ENCODE assay signal across 15 cellular contexts in genomic region chr4:57098945-57099344, GRCh38. TPM values are rescaled to one million over a fixed set of nuclear protein-coding genes. Genes with fewer than 3 reads are reported as not detected.
A peak's percentile ranks its signal among the peaks of the same experiment; 100 is the strongest.
DNase-seq lines count a peak whose midpoint lies in the region; ATAC-seq, FAIRE-seq and TF ChIP-seq lines count a peak whose summit lies in the region.
"Had no signal": no experiment of that assay in that cellular context is flagged by ENCODE, and none has a peak within 500 bp of the region (broad histone marks: within the 10 kb centered on the region; RNA-seq: fewer than 3 reads in every experiment).

No MANE protein-coding gene starts in this region.

- intact Hi-C loops in activated naive CD4-positive, alpha-beta T cell treated with anti-CD3 and anti-CD28 coated beads for 36 hours (cut with micrococcal nuclease): no loop called here

- TF ChIP-seq RAD21 in A549 (conservative IDR thresholded peaks at IDR 0.05 in 1 of 2, IDR thresholded peaks at IDR 0.05 in 1 of 2): no peak

- H3K9ac ChIP-seq in neural progenitor cell: no peak overlapping the region
- H3K9ac ChIP-seq: BLaER1 treated with 17β-estradiol and CSF1 and Interleukin-3, amounts not matched to agents 10 nM and 100 nM had no signal

- no peak for TF ChIP-seq POLR2A in A549 (IDR thresholded peaks at IDR 0.05; ENCODE audit: low read length)

- no peak for FAIRE-seq in A549 (lab: Jason Lieb, UNC)

- H3K27me3 ChIP-seq in neural progenitor cell: no peaks in the 10 kb centered on the region
- H3K27me3 ChIP-seq: BLaER1 treated with 17β-estradiol and CSF1 and Interleukin-3, amounts not matched to agents 10 nM and 100 nM; suprapubic skin had no signal

- H3K4me1 ChIP-seq in A549 (peaks cover 99% of the 10 kb centered on the region), neural progenitor cell (peaks cover 16% of the 10 kb centered on the region)

- H3K9me3 ChIP-seq in A549 (no peaks in the 10 kb centered on the region), neural progenitor cell (ENCODE audit: low read depth) (no peaks in the 10 kb centered on the region)
- H3K9me3 ChIP-seq: BLaER1 treated with 17β-estradiol and CSF1 and Interleukin-3, amounts not matched to agents 10 nM and 100 nM; suprapubic skin had no signal

- H4K20me1 ChIP-seq in neural progenitor cell (ENCODE audit: low read depth): no peaks in the 10 kb centered on the region

- no peak for DNase-seq in A549 (ENCODE audit: low read depth in 1 of 2, low spot score in 1 of 2)
- DNase-seq in LHCN-M2 (ENCODE audit: low read depth): peak; percentile 78
- DNase-seq in dedifferentiated amniotic fluid mesenchymal stem cell (ENCODE audit: extremely low spot score): peak; percentile 74
- no peak for DNase-seq in neural progenitor cell (ENCODE audit: low spot score)
- no peak for DNase-seq in stimulated activated naive CD8-positive, alpha-beta T cell treated with anti-CD3 and anti-CD28 coated beads, Interleukin-15, Interleukin-2, amounts not matched to agents 100 U/mL and 50 U/mL, for 24 hours
- no peak for DNase-seq in activated naive CD4-positive, alpha-beta T cell treated with anti-CD3 and anti-CD28 coated beads for 36 hours
- DNase-seq: activated T-cell treated with anti-CD3 and anti-CD28 coated beads, Interleukin-2, amount 50 U/mL, for 1 hour; naive thymus-derived CD4-positive, alpha-beta T cell; NCI-H1092 treated with DMSO at 0.1 percent for 48 hours; stimulated activated CD4-positive, alpha-beta T cell treated with anti-CD3 and anti-CD28 coated beads, Interleukin-4, amount 100 ng/mL, for 1 hour; T1000 had no signal

- H3K27ac ChIP-seq in A549 (peak overlapping the region; percentile 48 to 79; a peak in 5 of 6 replicates), neural progenitor cell (no peak overlapping the region)
- H3K27ac ChIP-seq: BLaER1 treated with 17β-estradiol and CSF1 and Interleukin-3, amounts not matched to agents 10 nM and 100 nM had no signal

- H3K9me3 Mint-ChIP-seq in neural progenitor cell: no peaks in the 10 kb centered on the region
- no peaks in the 10 kb centered on the region for H3K9me3 Mint-ChIP-seq in activated naive CD4-positive, alpha-beta T cell treated with anti-CD3 and anti-CD28 coated beads for 36 hours
- H3K9me3 Mint-ChIP-seq: naive thymus-derived CD4-positive, alpha-beta T cell had no signal

- ATAC-seq in A549: no peak
- ATAC-seq in HG03280 (IDR thresholded peaks at IDR 0.05; ENCODE audit: unreplicated experiment): no peak
- ATAC-seq in stimulated activated naive CD8-positive, alpha-beta T cell treated with anti-CD3 and anti-CD28 coated beads, Interleukin-15, Interleukin-2, amounts not matched to agents 100 U/mL and 50 U/mL, for 24 hours: no peak
- no peak for ATAC-seq in activated CD4-positive, CD25-positive, alpha-beta regulatory T cell treated with anti-CD3 and anti-CD28 coated beads, Interleukin-2, amount 50 U/mL, for 24 hours
- ATAC-seq: naive thymus-derived CD4-positive, alpha-beta T cell had no signal

- H3F3A ChIP-seq in neural progenitor cell (ENCODE audit: low read depth): no peaks in the 10 kb centered on the region

- peaks cover 72% of the 10 kb centered on the region for H3K4me1 Mint-ChIP-seq in neural progenitor cell
- H3K4me1 Mint-ChIP-seq in activated naive CD4-positive, alpha-beta T cell treated with anti-CD3 and anti-CD28 coated beads for 36 hours (ENCODE audit: low read depth): no peaks in the 10 kb centered on the region

- H3K36me3 Mint-ChIP-seq in neural progenitor cell: no peaks in the 10 kb centered on the region
- H3K36me3 Mint-ChIP-seq in activated naive CD4-positive, alpha-beta T cell treated with anti-CD3 and anti-CD28 coated beads for 36 hours (ENCODE audit: low read depth): no peaks in the 10 kb centered on the region
- H3K36me3 Mint-ChIP-seq: naive thymus-derived CD4-positive, alpha-beta T cell had no signal

- no peaks in the 10 kb centered on the region for H3K36me3 ChIP-seq in neural progenitor cell
- H3K36me3 ChIP-seq: suprapubic skin had no signal

- peaks cover 7% of the 10 kb centered on the region for H3K27me3 Mint-ChIP-seq in neural progenitor cell (ENCODE audit: insufficient read depth, low read depth)
- peaks cover 2% of the 10 kb centered on the region for H3K27me3 Mint-ChIP-seq in activated naive CD4-positive, alpha-beta T cell treated with anti-CD3 and anti-CD28 coated beads for 36 hours (ENCODE audit: low read depth)

- H3K4me3 ChIP-seq in A549 (no peak overlapping the region), neural progenitor cell (no peak overlapping the region)
- H3K4me3 ChIP-seq: BLaER1 treated with 17β-estradiol and CSF1 and Interleukin-3, amounts not matched to agents 10 nM and 100 nM; suprapubic skin had no signal

- CTCF ChIA-PET in A549 (lab: Yijun Ruan, JAX): interaction anchor here (2.1 kb wide), 1 partner anchor 61 kb away, joined by 8 read pairs; no protein-coding TSS in a partner anchor
- CTCF ChIA-PET in activated naive CD4-positive, alpha-beta T cell treated with anti-CD3 and anti-CD28 coated beads for 36 hours (lab: Charles Lee): no interaction called here

- POLR2A ChIA-PET in A549 (lab: Yijun Ruan, JAX): no interaction called here

- H2AFZ ChIP-seq in neural progenitor cell (replicated peaks): no peak overlapping the region

- no peaks in the 10 kb centered on the region for H3K79me2 ChIP-seq in neural progenitor cell (ENCODE audit: low read depth)

- peak overlapping the region; percentile 89 for H3K27ac Mint-ChIP-seq in neural progenitor cell
- no peak overlapping the region for H3K27ac Mint-ChIP-seq in activated naive CD4-positive, alpha-beta T cell treated with anti-CD3 and anti-CD28 coated beads for 36 hours
- H3K27ac Mint-ChIP-seq: naive thymus-derived CD4-positive, alpha-beta T cell had no signal

- peak overlapping the region; percentile 27 for H3K4me3 Mint-ChIP-seq in neural progenitor cell
- H3K4me3 Mint-ChIP-seq in activated naive CD4-positive, alpha-beta T cell treated with anti-CD3 and anti-CD28 coated beads for 36 hours: no peak overlapping the region
- H3K4me3 Mint-ChIP-seq: naive thymus-derived CD4-positive, alpha-beta T cell had no signal

- H3K4me2 ChIP-seq in A549 (peak overlapping the region; percentile 4; the same call in 1 of the 3 replicates), neural progenitor cell (no peak overlapping the region)

- no peak for TF ChIP-seq CTCF in A549 (IDR thresholded peaks at IDR 0.05)
- TF ChIP-seq CTCF in neural progenitor cell (IDR thresholded peaks at IDR 0.05): no peak

- no peak for TF ChIP-seq EP300 in A549 (IDR thresholded peaks at IDR 0.05)

TF ChIP-seq in A549, 52 proteins besides CTCF, POLR2A, EP300 and RAD21:
- TF ChIP-seq SREBF2 (IDR thresholded peaks at IDR 0.05): no peak
- no peak for TF ChIP-seq SMC3 (IDR thresholded peaks at IDR 0.05)
- no peak for TF ChIP-seq ZNF302 (CRISPR knock-in tag; IDR thresholded peaks at IDR 0.05)
- TF ChIP-seq HOXA7 (CRISPR knock-in tag; IDR thresholded peaks at IDR 0.05): no peak
- TF ChIP-seq CBX2 (IDR thresholded peaks at IDR 0.05; ENCODE audit: borderline replicate concordance, low read depth): no peak
- TF ChIP-seq JUN (IDR thresholded peaks at IDR 0.05): no peak

RNA-seq across cellular contexts. Expression of gene IGFBP7, which starts 11.2 kb away (rescaled TPM):
- polyA plus RNA-seq in A549 (2011; rRNA removed) (120 and 133 TPM in 2 replicates), A549 (2017; fragmentation: RNase III; extraction: RNeasy Plus Mini Kit Qiagen cat#74134 plus additional on column Dnase treatment) (177 to 255 TPM (median 227 TPM) in 3 replicates)
- 149 and 189 TPM in 2 replicates for polyA plus RNA-seq in A549 (2012; cell fraction: cytosol; rRNA removed)
- polyA plus RNA-seq in A549 (2012; cell fraction: nucleus; rRNA removed): 215 and 294 TPM in 2 replicates
- polyA minus RNA-seq in A549 (2011; rRNA and poly(A)+ RNA removed): 26.4 and 27.2 TPM in 2 replicates
- total RNA-seq in LHCN-M2 (2014; rRNA removed) (221 and 314 TPM in 2 replicates), neural progenitor cell (ENCODE audit: low replicate concordance) (0.86 and 1.5 TPM in 2 replicates)
- polyA plus RNA-seq in LHCN-M2 (2012): 564 TPM
- under 1 TPM in 1 of 2 experiments, not detected in 1; 0.17 TPM for total RNA-seq in activated naive CD4-positive, alpha-beta T cell treated with anti-CD3 and anti-CD28 coated beads for 36 hours

Comparison
In these comparisons a context has a peak if more than half of its experiments do, and no peak if none do; other contexts are left out.
1. DNase-seq: peak in LHCN-M2 (single experiment) and dedifferentiated amniotic fluid mesenchymal stem cell (single experiment); none in A549 (0 of 2), neural progenitor cell (single experiment), stimulated activated naive CD8-positive, alpha-beta T cell treated with anti-CD3 and anti-CD28 coated beads, Interleukin-15, Interleukin-2, amounts not matched to agents 100 U/mL and 50 U/mL, for 24 hours (single experiment) and activated naive CD4-positive, alpha-beta T cell treated with anti-CD3 and anti-CD28 coated beads for 36 hours (single experiment).
2. RNA of gene IGFBP7, which starts 11.2 kb away (total RNA-seq): 221 to 314 TPM in LHCN-M2; 0.86 to 1.5 TPM in neural progenitor cell and 0.17 TPM in activated naive CD4-positive, alpha-beta T cell treated with anti-CD3 and anti-CD28 coated beads for 36 hours; every median in the first group is over 10 times any median in the second.